Comparison of ENCODE assay signal across 8 cellular contexts in the genomic region with DNA sequence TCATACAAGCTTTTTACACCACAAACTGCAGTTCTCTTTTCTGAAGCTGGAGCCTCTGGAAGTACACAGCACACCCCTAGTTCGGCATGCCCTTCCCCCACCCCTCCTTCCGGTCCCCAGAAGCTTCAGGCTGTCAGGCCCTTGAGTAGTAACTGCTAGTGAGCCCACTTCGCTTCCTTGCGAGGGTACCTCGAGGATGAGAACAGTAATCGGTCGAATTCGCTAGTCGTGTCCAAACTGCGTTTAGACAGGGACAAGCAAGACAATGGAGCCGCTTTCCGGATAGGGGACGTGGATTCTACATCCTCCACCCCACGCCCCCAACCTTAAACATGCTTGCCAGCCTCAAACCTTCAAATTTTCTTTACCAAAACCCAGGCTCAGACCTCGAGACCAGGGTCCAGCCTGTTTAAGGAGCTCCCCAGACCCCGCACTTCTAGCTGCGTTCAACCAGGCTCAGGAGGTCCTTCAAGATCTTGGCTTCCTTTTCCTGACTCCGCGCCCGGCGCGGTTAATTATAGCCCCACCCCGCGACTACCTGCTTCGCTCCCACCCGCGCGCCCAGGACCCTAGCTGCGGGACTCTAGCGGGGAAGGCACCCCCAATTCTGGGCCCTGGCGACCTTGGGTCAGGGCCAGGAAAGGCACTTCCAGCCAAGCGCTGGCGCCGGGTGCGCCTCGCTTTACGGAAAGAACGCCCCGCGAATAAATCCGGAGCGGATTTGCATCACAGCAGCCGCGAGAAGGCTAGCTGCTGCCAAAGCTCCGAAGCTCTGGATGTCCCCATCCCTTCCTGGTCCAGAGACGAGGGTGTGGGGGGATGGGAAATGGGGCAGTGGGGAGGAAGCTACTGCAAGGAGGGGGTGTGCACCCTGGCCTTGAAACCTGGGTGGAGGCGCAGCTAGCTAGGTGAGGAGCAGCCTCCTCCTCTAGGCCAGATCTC. TPM values are rescaled to one million over a fixed set of nuclear protein-coding genes. Genes with fewer than 3 reads are reported as not detected.
DNase-seq lines count a peak whose midpoint lies in the region; ATAC-seq, FAIRE-seq and TF ChIP-seq lines count a peak whose summit lies in the region.

No MANE protein-coding gene starts in this region.

- FAIRE-seq in GM18507 (lab: Jason Lieb, UNC) (peak; percentile 86), HTR-8/SVneo (lab: Jason Lieb, UNC) (no peak)

- peak; percentile 24 for ATAC-seq in lung (ENCODE audit: insufficient read depth, low FRiP score)
- ATAC-seq in HG02588 (IDR thresholded peaks at IDR 0.05; ENCODE audit: unreplicated experiment): no peak

- peak overlapping the region; percentile 25 for H3K4me3 ChIP-seq in lung

- peak overlapping the region; percentile 60 for H3K27ac ChIP-seq in caudate nucleus (ENCODE audit: low read depth, low read length)
- H3K27ac ChIP-seq in lung (ENCODE audit: low read depth in 1 of 2, low read length in 1 of 2): peak overlapping the region; percentile 61 to 85

- H3K27me3 ChIP-seq in lung (ENCODE audit: control insufficient read depth, insufficient read depth): no peaks in the 10 kb centered on the region

- TF ChIP-seq CTCF in lung (IDR thresholded peaks at IDR 0.05; ENCODE audit: control extremely low read depth, extremely low read depth): no peak

- H3K4me1 ChIP-seq in lung (ENCODE audit: control insufficient read depth in 2 of 2, insufficient read depth in 2 of 2, low read length in 2 of 2): peaks cover 0 to 19% of the 10 kb centered on the region in 2 donors

- no peaks in the 10 kb centered on the region for H3K9me3 ChIP-seq in lung (ENCODE audit: control insufficient read depth in 2 of 2, insufficient read depth in 1 of 2, low read length in 1 of 2)

- no peaks in the 10 kb centered on the region for H3K36me3 ChIP-seq in lung (ENCODE audit: control insufficient read depth in 2 of 2, insufficient read depth in 2 of 2, low read length in 2 of 2)

- 4 to 5% methylated on average over 47 of the region's 47 CpGs for WGBS in lung, 2 donors

- DNase-seq in GM18507 (ENCODE audit: extremely low spot score, insufficient read length, low read depth) (peak; percentile 55), T-helper 9 cell (peak; percentile 5), caudate nucleus (lab: John Stamatoyannopoulos, UW) (peak in 9 of 61 donors; percentile 17 to 72 (median 40)), lung (ENCODE audit: low spot score) (peak; percentile 35), HTR-8/SVneo (ENCODE audit: insufficient read length, low spot score) (no peak), NCI-H82 (lab: John Stamatoyannopoulos, UW) (no peak)
- DNase-seq in stimulated activated naive CD4-positive, alpha-beta T cell (lab: John Stamatoyannopoulos, UW): peak; percentile 6 to 74 (median 39)

RNA-seq across cellular contexts. Expression of gene TSPAN1, which starts 8.1 kb away (rescaled TPM):
- total RNA-seq in lung: 100 to 1,000 TPM in 1 of 2 donors, 10 to 100 TPM in 1; 45.3 to 174 TPM
- polyA plus RNA-seq in lung: 100 to 1,000 TPM; 105 to 174 TPM

RNA-seq across cellular contexts. Expression of gene P3R3URF, which starts 9.5 kb away (rescaled TPM):
- not detected for total RNA-seq in lung
- not detected for polyA plus RNA-seq in lung

RNA-seq across cellular contexts. Expression of gene POMGNT1, which starts 31.4 kb away (rescaled TPM):
- total RNA-seq in lung: 10 to 100 TPM; 34.6 to 70.2 TPM
- 10 to 100 TPM; 40.4 to 49.1 TPM for polyA plus RNA-seq in lung

RNA-seq across cellular contexts. Expression of gene PIK3R3, which starts 34.4 kb away (rescaled TPM):
- total RNA-seq in lung: 10 to 100 TPM; 14.0 to 36.7 TPM
- 10 to 100 TPM in 1 of 2 donors, 1 to 10 TPM in 1; 9.1 to 20.1 TPM for polyA plus RNA-seq in lung

RNA-seq across cellular contexts. Expression of gene LURAP1, which starts 36.3 kb away (rescaled TPM):
- total RNA-seq in lung: 1 to 10 TPM in 1 of 2 donors, under 1 TPM in 1; 0.63 to 2.8 TPM
- 1 to 10 TPM in 1 of 2 donors, under 1 TPM in 1; 0.41 to 1.2 TPM for polyA plus RNA-seq in lung

Comparison
In these comparisons a context has a peak if more than half of its experiments do, and no peak if none do; other contexts are left out.
1. DNase-seq: peak in GM18507 (single experiment), T-helper 9 cell (single experiment), lung (single experiment) and stimulated activated naive CD4-positive, alpha-beta T cell (6 of 6); none in HTR-8/SVneo (single experiment) and NCI-H82 (single experiment).